12 cellular contexts compared by ENCODE assay signal in genomic region chr9:83966209-83966582, GRCh38. TPM values are rescaled to one million over a fixed set of nuclear protein-coding genes. Genes with fewer than 3 reads are reported as not detected.
DNase-seq lines count a peak whose midpoint lies in the region; ATAC-seq and TF ChIP-seq lines count a peak whose summit lies in the region.
"Had no signal": no experiment of that assay in that cellular context is flagged by ENCODE, and none has a peak within 500 bp of the region (broad histone marks: within the 10 kb centered on the region; RNA-seq: fewer than 3 reads in every experiment).

No MANE protein-coding gene starts in this region.

- H3K27ac Mint-ChIP-seq in activated T-cell treated with anti-CD3 and anti-CD28 coated beads, Interleukin-2, amount 50 U/mL, for 72 hours = peak overlapping the region; percentile 27

- peaks cover 0 to 5% (median 0%) of the 10 kb centered on the region in 9 donors for H3K4me1 ChIP-seq in heart right ventricle
- H3K4me1 ChIP-seq: upper lobe of left lung had no signal

- DNase-seq in activated T-cell treated with anti-CD3 and anti-CD28 coated beads, Interleukin-2, amount 50 U/mL, for 72 hours = no peak
- no peak for DNase-seq in activated T-cell treated with anti-CD3 and anti-CD28 coated beads, Interleukin-2, amount 50 U/mL, for 1 hour
- DNase-seq in RWPE1 (ENCODE audit: low spot score) (no peak), heart right ventricle (no peak), retina (peak; percentile 18), NCI-H2029 (lab: John Stamatoyannopoulos, UW) (no peak), NCI-H1417 treated with DMSO at 0.1 percent for 48 hours (lab: John Stamatoyannopoulos, UW) (no peak)
- DNase-seq: NCI-H1436, upper lobe of left lung had no signal

- intact Hi-C loops in heart right ventricle (cut with DNase I) = no loop called here

- peaks cover 34% of the 10 kb centered on the region for H3K4me1 Mint-ChIP-seq in activated T-cell treated with anti-CD3 and anti-CD28 coated beads, Interleukin-2, amount 50 U/mL, for 72 hours (ENCODE audit: low read depth)
- H3K4me1 Mint-ChIP-seq: B cell had no signal

- H3K4me3 Mint-ChIP-seq in activated T-cell treated with anti-CD3 and anti-CD28 coated beads, Interleukin-2, amount 50 U/mL, for 72 hours = no peak overlapping the region
- H3K4me3 Mint-ChIP-seq: B cell; T-helper 1 cell treated with Interleukin-12 subunit alpha and Interleukin-12 subunit beta and Interleukin-4 antibody, amounts not matched to agents 30 μg/mL and 1 μg/mL, for 36 hours had no signal

- POLR2A ChIA-PET in RWPE1 (lab: Yijun Ruan, JAX; ENCODE audit: low non-redundant PET) = interaction anchor here (0.9 kb wide), 1 partner anchor 10 kb away, joined by 3 read pairs; a partner anchor contains a TSS

- CTCF ChIA-PET in RWPE1 (lab: Yijun Ruan, JAX) = no interaction called here

- peaks cover 0 to 54% (median 37%) of the 10 kb centered on the region in 9 donors for H3K36me3 ChIP-seq in heart right ventricle

- H3K27ac ChIP-seq in RWPE1 = peak overlapping the region; percentile 65
- H3K27ac ChIP-seq in heart right ventricle = peak overlapping the region in 1 of 10 donors; percentile 10
- H3K27ac ChIP-seq: upper lobe of left lung had no signal

- no peak overlapping the region for H3K4me3 ChIP-seq in heart right ventricle
- H3K4me3 ChIP-seq: upper lobe of left lung had no signal

- H3K9me3 ChIP-seq in heart right ventricle = no peaks in the 10 kb centered on the region
- H3K9me3 ChIP-seq: upper lobe of left lung had no signal

- no peaks in the 10 kb centered on the region for H3K27me3 Mint-ChIP-seq in activated T-cell treated with anti-CD3 and anti-CD28 coated beads, Interleukin-2, amount 50 U/mL, for 72 hours (ENCODE audit: low read depth)
- H3K27me3 Mint-ChIP-seq: B cell had no signal

- peaks cover 12 to 29% of the 10 kb centered on the region in 2 donors for H3K36me3 Mint-ChIP-seq in activated T-cell treated with anti-CD3 and anti-CD28 coated beads, Interleukin-2, amount 50 U/mL, for 72 hours (ENCODE audit: insufficient read depth in 2 of 2)

- 85 to 89% methylated on average over 8 of the region's 8 CpGs for WGBS in heart right ventricle, 2 donors

- no peaks in the 10 kb centered on the region for H3K27me3 ChIP-seq in heart right ventricle
- H3K27me3 ChIP-seq: upper lobe of left lung had no signal

- no peak for TF ChIP-seq CTCF in RWPE1 (conservative IDR thresholded peaks at IDR 0.05; ENCODE audit: low read depth)
- no peak for TF ChIP-seq CTCF in heart right ventricle (IDR thresholded peaks at IDR 0.05)

- peak in 1 of 2 donors; percentile 5 for ATAC-seq in activated T-cell treated with anti-CD3 and anti-CD28 coated beads, Interleukin-2, amount 50 U/mL, for 72 hours (replicated peaks in 1 of 2)
- ATAC-seq in heart right ventricle (peak in 6 of 8 donors; percentile 12 to 41 (median 32)), GM18907 (IDR thresholded peaks at IDR 0.05; ENCODE audit: unreplicated experiment) (no peak)

- H3K9me3 Mint-ChIP-seq in activated T-cell treated with anti-CD3 and anti-CD28 coated beads, Interleukin-2, amount 50 U/mL, for 72 hours = no peaks in the 10 kb centered on the region
- H3K9me3 Mint-ChIP-seq: T-helper 1 cell treated with Interleukin-12 subunit alpha and Interleukin-12 subunit beta and Interleukin-4 antibody, amounts not matched to agents 30 μg/mL and 1 μg/mL, for 36 hours had no signal

RNA-seq across cellular contexts. Expression of gene HNRNPK, which starts 13.8 kb away (rescaled TPM):
- 100 to 1,000 TPM; 638 to 674 TPM for total RNA-seq in activated T-cell treated with anti-CD3 and anti-CD28 coated beads, Interleukin-2, amount 50 U/mL, for 72 hours
- 100 to 1,000 TPM; 269 to 351 (median 326) TPM for total RNA-seq in heart right ventricle
- 100 to 1,000 TPM; 129 to 239 TPM for polyA plus RNA-seq in heart right ventricle

RNA-seq across cellular contexts. Expression of gene RMI1, which starts 14.4 kb away (rescaled TPM):
- total RNA-seq in activated T-cell treated with anti-CD3 and anti-CD28 coated beads, Interleukin-2, amount 50 U/mL, for 72 hours = 10 to 100 TPM; 22.4 to 23.5 TPM
- 1 to 10 TPM; 4.2 to 9.7 (median 5.8) TPM for total RNA-seq in heart right ventricle
- polyA plus RNA-seq in heart right ventricle = 1 to 10 TPM; 2.4 to 2.6 TPM

RNA-seq across cellular contexts. Expression of gene KIF27, which starts 45.0 kb away (rescaled TPM):
- total RNA-seq in activated T-cell treated with anti-CD3 and anti-CD28 coated beads, Interleukin-2, amount 50 U/mL, for 72 hours = 1 to 10 TPM; 5.4 to 6.4 TPM
- total RNA-seq in heart right ventricle = 1 to 10 TPM; 2.1 to 6.3 (median 3.2) TPM
- polyA plus RNA-seq in heart right ventricle = 1 to 10 TPM in 1 of 2 donors, under 1 TPM in 1; 0.57 to 1.9 TPM
